8 cellular contexts compared by ENCODE assay signal in the genomic region with DNA sequence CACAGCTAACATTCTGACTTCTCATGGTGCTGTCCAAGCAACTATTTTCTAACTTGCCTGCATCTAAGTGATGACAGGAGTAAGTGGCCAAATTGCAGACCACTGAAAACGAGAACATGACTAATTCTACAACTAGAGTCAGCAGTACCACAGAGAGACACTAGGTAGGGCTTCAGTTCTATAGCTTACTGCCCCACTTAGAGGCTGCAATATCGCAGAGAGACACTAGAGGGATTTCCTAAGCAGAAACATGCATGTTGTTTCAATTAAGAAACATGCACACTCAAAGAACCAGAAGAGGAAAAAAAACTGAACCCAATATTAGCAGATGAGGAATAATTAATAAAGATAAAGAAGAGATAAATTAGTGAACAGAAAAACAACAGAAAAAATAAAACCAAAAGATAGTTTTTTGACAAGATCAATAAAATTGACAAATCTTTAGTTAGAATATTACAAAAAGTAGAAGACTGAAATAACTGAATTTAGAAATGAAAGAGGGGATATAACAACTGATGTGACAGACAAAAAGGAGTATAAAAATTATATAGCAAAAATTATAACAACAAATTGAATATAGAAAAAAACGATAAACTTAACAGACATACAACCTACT.
DNase-seq lines count a peak whose midpoint lies in the region; ATAC-seq, FAIRE-seq and TF ChIP-seq lines count a peak whose summit lies in the region.

No MANE protein-coding gene starts in this region.

- no peak overlapping the region for H3K9ac ChIP-seq in SK-N-SH

- TF ChIP-seq CTCF in A673 (conservative IDR thresholded peaks at IDR 0.05; ENCODE audit: low read depth, low read length) (peak; percentile 68), SK-N-SH (IDR thresholded peaks at IDR 0.05) (peak; percentile 92)

- POLR2A ChIA-PET in A673 (lab: Charles Lee; ENCODE audit: low non-redundant PET) (no interaction called here), SK-N-SH (lab: Yijun Ruan, JAX) (no interaction called here)

- peak; percentile 100 for ATAC-seq in GM18861 (IDR thresholded peaks at IDR 0.05; ENCODE audit: unreplicated experiment)
- peak; percentile 100 for ATAC-seq in HG03039 (IDR thresholded peaks at IDR 0.05; ENCODE audit: unreplicated experiment)

- H3K27me3 ChIP-seq in A673 (replicated peaks; ENCODE audit: insufficient read depth, low read depth, low read length, poor library complexity) (no peaks in the 10 kb centered on the region), SK-N-SH (ENCODE audit: insufficient read depth) (no peaks in the 10 kb centered on the region)

- H3K27ac ChIP-seq in A673 (ENCODE audit: low read depth, low read length, poor library complexity, severe bottlenecking) = no peak overlapping the region
- H3K27ac ChIP-seq in SK-N-SH (ENCODE audit: low read depth in 2 of 2, low read length in 1 of 2) = no peak overlapping the region

- H3K79me2 ChIP-seq in SK-N-SH (ENCODE audit: insufficient read depth) = no peaks in the 10 kb centered on the region

- H2AFZ ChIP-seq in SK-N-SH (ENCODE audit: low read depth) = no peak overlapping the region

- H3K9me3 ChIP-seq in A673 (ENCODE audit: low read depth, low read length, poor library complexity, severe bottlenecking) = no peaks in the 10 kb centered on the region
- H3K9me3 ChIP-seq in SK-N-SH = no peaks in the 10 kb centered on the region

- TF ChIP-seq RAD21 in SK-N-SH (IDR thresholded peaks at IDR 0.05; ENCODE audit: low read length) = peak; percentile 85

- H3K4me1 ChIP-seq in A673 (ENCODE audit: insufficient read depth, low read length, poor library complexity, severe bottlenecking) (no peaks in the 10 kb centered on the region), SK-N-SH (ENCODE audit: control insufficient read depth in 1 of 2, insufficient read depth in 2 of 2, low read depth in 1 of 2, low read length in 1 of 2) (no peaks in the 10 kb centered on the region)

- no peak overlapping the region for H3K4me2 ChIP-seq in SK-N-SH

- no peak for TF ChIP-seq EP300 in SK-N-SH (IDR thresholded peaks at IDR 0.05; ENCODE audit: borderline replicate concordance in 1 of 2, low read depth in 1 of 2, low read length in 1 of 2)

- WGBS in SK-N-SH (ENCODE audit: low lambda C conversion rate) = 12% methylated on average over 3 of the region's 3 CpGs

- no peaks in the 10 kb centered on the region for H4K20me1 ChIP-seq in SK-N-SH (ENCODE audit: insufficient read depth)

- H3K36me3 ChIP-seq in A673 (ENCODE audit: insufficient read depth, low read length, poor library complexity, severe bottlenecking) (no peaks in the 10 kb centered on the region), SK-N-SH (replicated peaks in 1 of 2; ENCODE audit: control insufficient read depth in 1 of 2, insufficient read depth in 2 of 2, low read length in 1 of 2) (no peaks in the 10 kb centered on the region)

- H3K9me2 ChIP-seq in SK-N-SH = no peaks in the 10 kb centered on the region

- CTCF ChIA-PET in A673 (lab: Charles Lee) (no interaction called here), SK-N-SH (lab: Yijun Ruan, JAX) (interaction anchor here (0.5 to 1.5 kb wide), 11 partner anchors 10 to 437 kb away, joined by 3 to 9 read pairs (median 3); no protein-coding TSS in a partner anchor)

- H3K4me3 ChIP-seq in A673 (ENCODE audit: low read depth, low read length, poor library complexity, severe bottlenecking) (no peak overlapping the region), SK-N-SH (ENCODE audit: low read depth in 2 of 2, low read length in 1 of 2) (no peak overlapping the region)

- peak; percentile 72 for DNase-seq in A673 (ENCODE audit: low spot score)
- peak; percentile 42 for DNase-seq in SK-N-SH
- peak; percentile 65 for DNase-seq in mucosa of gallbladder (ENCODE audit: low spot score)
- DNase-seq in SIG-M5 treated with dmso at 0.1 percent for 504 hours (lab: John Stamatoyannopoulos, UW; ENCODE audit: unreplicated experiment) = no peak
- DNase-seq in NK-92 (lab: John Stamatoyannopoulos, UW; ENCODE audit: unreplicated experiment) = no peak

- BruUV-seq in A673 (replicated peaks; lab: Mats Ljungman, UMichigan) = no TSS peak

- peak; percentile 89 for FAIRE-seq in endometrium (lab: Jason Lieb, UNC)

- H3F3A ChIP-seq in SK-N-SH (replicated peaks; ENCODE audit: insufficient read depth) = no peaks in the 10 kb centered on the region

- intact Hi-C loops in A673 (cut with micrococcal nuclease; ENCODE audit: unreplicated experiment) = no loop called here

TF ChIP-seq in SK-N-SH, 30 proteins besides CTCF, POLR2A, EP300 and RAD21:
- TF ChIP-seq EZH2phosphoT487 (IDR thresholded peaks at IDR 0.05; ENCODE audit: borderline replicate concordance, low read depth) (no peak), NFIC (IDR thresholded peaks at IDR 0.05; ENCODE audit: borderline replicate concordance) (no peak), USF1 (IDR thresholded peaks at IDR 0.05; ENCODE audit: borderline replicate concordance, low read depth) (no peak), MEF2A (IDR thresholded peaks at IDR 0.05; ENCODE audit: borderline replicate concordance, low read depth) (no peak), ELF1 (IDR thresholded peaks at IDR 0.05) (no peak), NRF1 (IDR thresholded peaks at IDR 0.05; ENCODE audit: low read depth, low read length) (no peak), RFX5 (IDR thresholded peaks at IDR 0.05; ENCODE audit: low read length) (no peak), SMC3 (IDR thresholded peaks at IDR 0.05; ENCODE audit: low read depth, low read length) (peak; percentile 86), TCF12 (IDR thresholded peaks at IDR 0.05) (peak; percentile 73)
- TF ChIP-seq, protein P1, sequence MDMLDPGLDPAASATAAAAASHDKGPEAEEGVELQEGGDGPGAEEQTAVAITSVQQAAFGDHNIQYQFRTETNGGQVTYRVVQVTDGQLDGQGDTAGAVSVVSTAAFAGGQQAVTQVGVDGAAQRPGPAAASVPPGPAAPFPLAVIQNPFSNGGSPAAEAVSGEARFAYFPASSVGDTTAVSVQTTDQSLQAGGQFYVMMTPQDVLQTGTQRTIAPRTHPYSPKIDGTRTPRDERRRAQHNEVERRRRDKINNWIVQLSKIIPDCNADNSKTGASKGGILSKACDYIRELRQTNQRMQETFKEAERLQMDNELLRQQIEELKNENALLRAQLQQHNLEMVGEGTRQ (IDR thresholded peaks at IDR 0.05; ENCODE audit: borderline replicate concordance, low read depth, low read length) = no peak

Comparison
In these comparisons a context has a peak if more than half of its experiments do, and no peak if none do; other contexts are left out.
1. DNase-seq: peak in A673 (single experiment), SK-N-SH (single experiment) and mucosa of gallbladder (single experiment); none in SIG-M5 treated with dmso at 0.1 percent for 504 hours (single experiment) and NK-92 (single experiment).